In the genomic region with DNA sequence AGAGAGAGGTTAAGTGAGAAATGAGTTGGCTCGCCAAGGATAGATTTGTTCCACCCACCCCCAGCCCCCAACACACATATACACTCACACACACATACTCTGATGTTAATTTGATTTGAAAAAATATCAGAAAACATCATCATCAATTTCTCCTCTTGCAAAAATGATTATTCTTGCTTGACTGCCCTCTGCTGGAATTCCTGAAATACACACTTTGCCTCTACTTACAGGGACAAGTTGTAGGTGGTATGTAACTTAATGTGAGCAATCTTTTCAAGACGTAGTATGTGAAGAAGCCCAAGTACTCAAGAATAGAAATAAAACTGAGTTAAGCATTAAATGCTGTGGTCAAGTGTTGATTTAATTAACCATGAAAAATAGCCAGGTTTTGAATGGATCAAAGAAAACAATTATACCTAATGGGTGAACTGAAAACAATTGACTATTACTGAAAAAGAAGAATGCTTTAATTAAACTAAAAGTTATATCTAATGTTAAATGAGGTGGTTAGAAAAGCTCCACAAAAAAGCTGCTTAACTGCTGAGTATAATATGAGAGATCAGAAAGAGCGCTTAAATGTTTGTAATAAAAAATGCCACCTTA, we compare ENCODE assay signal across 9 cellular contexts. TPM values are rescaled to one million over a fixed set of nuclear protein-coding genes. Genes with fewer than 3 reads are reported as not detected.
DNase-seq lines count a peak whose midpoint lies in the region; ATAC-seq, FAIRE-seq and TF ChIP-seq lines count a peak whose summit lies in the region.
"Had no signal": no experiment of that assay in that cellular context is flagged by ENCODE, and none has a peak within 500 bp of the region (broad histone marks: within the 10 kb centered on the region; RNA-seq: fewer than 3 reads in every experiment).

No MANE protein-coding gene starts in this region.

- no peaks in the 10 kb centered on the region for H3K4me1 Mint-ChIP-seq in Caco-2 (ENCODE audit: low read depth, unreplicated experiment)
- H3K4me1 Mint-ChIP-seq: memory B cell had no signal

- peak; percentile 78 for FAIRE-seq in frontal cortex (lab: Jason Lieb, UNC)

- no peaks in the 10 kb centered on the region for H3K9me3 Mint-ChIP-seq in Caco-2 (ENCODE audit: unreplicated experiment)
- H3K9me3 Mint-ChIP-seq: memory B cell had no signal

- ATAC-seq in RWPE2 (ENCODE audit: low read depth) = no peak

- H3K27ac Mint-ChIP-seq in Caco-2 (ENCODE audit: unreplicated experiment) = no peak overlapping the region
- H3K27ac Mint-ChIP-seq: memory B cell had no signal

- DNase-seq in Caco-2 (peak in 1 of 2 experiments; percentile 41), HEK293T (ENCODE audit: extremely low spot score) (peak; percentile 16), RWPE2 (ENCODE audit: low spot score) (no peak), frontal cortex (ENCODE audit: low spot score in 2 of 2) (peak in 1 of 2 donors; percentile 2), superior temporal gyrus (ENCODE audit: extremely low spot score) (peak; percentile 79), ureter (ENCODE audit: low spot score) (no peak), NCI-H1436 treated with DMSO at 0.1 percent for 48 hours (lab: John Stamatoyannopoulos, UW) (no peak), activated T-cell treated with anti-CD3 and anti-CD28 coated beads for 4 hours (no peak)

- intact Hi-C loops in Caco-2 (cut with micrococcal nuclease; ENCODE audit: unreplicated experiment) = loop anchor here (1.0 to 2.0 kb wide), 4 partner anchors 50 to 295 kb away; no protein-coding TSS in a partner anchor

- H3K4me3 ChIP-seq in Caco-2 (ENCODE audit: low read depth, low read length) = no peak overlapping the region
- no peak overlapping the region for H3K4me3 ChIP-seq in RWPE2 (ENCODE audit: severe bottlenecking)

- H3K4me3 Mint-ChIP-seq in Caco-2 (ENCODE audit: unreplicated experiment) = no peak overlapping the region
- H3K4me3 Mint-ChIP-seq: memory B cell had no signal

- H3K27me3 ChIP-seq in Caco-2 (replicated peaks; ENCODE audit: control insufficient read depth, insufficient read depth, low read length) (no peaks in the 10 kb centered on the region), RWPE2 (ENCODE audit: insufficient read depth, poor library complexity, severe bottlenecking) (peaks cover 17% of the 10 kb centered on the region)

- POLR2A ChIA-PET in Caco-2 (lab: Charles Lee) (no interaction called here), HEK293T (lab: Yijun Ruan, JAX) (no interaction called here)

- no peaks in the 10 kb centered on the region for H3K36me3 Mint-ChIP-seq in Caco-2 (ENCODE audit: insufficient read depth, unreplicated experiment)
- H3K36me3 Mint-ChIP-seq: memory B cell had no signal

- H3K27me3 Mint-ChIP-seq in Caco-2 (ENCODE audit: insufficient read depth, unreplicated experiment) = peaks cover 6% of the 10 kb centered on the region

- H3K4me1 ChIP-seq in Caco-2 (no peaks in the 10 kb centered on the region), RWPE2 (ENCODE audit: insufficient read depth, poor library complexity, severe bottlenecking) (no peaks in the 10 kb centered on the region)

- no TSS peak for BruUV-seq in Caco-2 (replicated peaks; lab: Mats Ljungman, UMichigan)

- H3K9me3 ChIP-seq in Caco-2 = no peaks in the 10 kb centered on the region; the same call in 1 of the 2 replicates
- no peaks in the 10 kb centered on the region for H3K9me3 ChIP-seq in RWPE2 (ENCODE audit: severe bottlenecking)

- no peak overlapping the region for H3K27ac ChIP-seq in RWPE2 (ENCODE audit: poor library complexity, severe bottlenecking)

- peak; percentile 47 to 67 for TF ChIP-seq CTCF in Caco-2 (IDR thresholded peaks at IDR 0.05; ENCODE audit: insufficient read depth in 1 of 2, low read depth in 1 of 2, low read length in 1 of 2, severe bottlenecking in 1 of 2, unreplicated experiment in 1 of 2)
- peak; percentile 79 for TF ChIP-seq CTCF in RWPE2 (IDR thresholded peaks at IDR 0.05; ENCODE audit: poor library complexity, severe bottlenecking)

- H3K36me3 ChIP-seq in Caco-2 (ENCODE audit: control insufficient read depth, insufficient read depth, low read length) (no peaks in the 10 kb centered on the region), RWPE2 (ENCODE audit: low read depth) (no peaks in the 10 kb centered on the region)

- CTCF ChIA-PET in Caco-2 (lab: Charles Lee) (no interaction called here), HEK293T (lab: Yijun Ruan, JAX) (interaction anchor here (0.6 kb wide), 1 partner anchor 238 kb away, joined by 3 read pairs; no protein-coding TSS in a partner anchor)

TF ChIP-seq in HEK293T, 16 proteins besides CTCF, POLR2A, EP300 and RAD21:
- no peak for TF ChIP-seq TARDBP (IDR thresholded peaks at IDR 0.05)
- TF ChIP-seq FOXM1 (IDR thresholded peaks at IDR 0.05; ENCODE audit: borderline replicate concordance) = no peak
- no peak for TF ChIP-seq CTBP1 (IDR thresholded peaks at IDR 0.05; ENCODE audit: borderline replicate concordance)
- TF ChIP-seq ARNT (IDR thresholded peaks at IDR 0.05) = no peak
- TF ChIP-seq SP1 (IDR thresholded peaks at IDR 0.05) = no peak
- TF ChIP-seq ZNF384 (IDR thresholded peaks at IDR 0.05) = no peak
- no peak for TF ChIP-seq HDGF (IDR thresholded peaks at IDR 0.05; ENCODE audit: borderline replicate concordance)
- TF ChIP-seq SUZ12 (IDR thresholded peaks at IDR 0.05) = no peak
- no peak for TF ChIP-seq FOXK2 (IDR thresholded peaks at IDR 0.05)
- no peak for TF ChIP-seq BHLHE40 (IDR thresholded peaks at IDR 0.05; ENCODE audit: borderline replicate concordance)
- TF ChIP-seq ELF4 (IDR thresholded peaks at IDR 0.05) = no peak
- TF ChIP-seq, protein P1, sequence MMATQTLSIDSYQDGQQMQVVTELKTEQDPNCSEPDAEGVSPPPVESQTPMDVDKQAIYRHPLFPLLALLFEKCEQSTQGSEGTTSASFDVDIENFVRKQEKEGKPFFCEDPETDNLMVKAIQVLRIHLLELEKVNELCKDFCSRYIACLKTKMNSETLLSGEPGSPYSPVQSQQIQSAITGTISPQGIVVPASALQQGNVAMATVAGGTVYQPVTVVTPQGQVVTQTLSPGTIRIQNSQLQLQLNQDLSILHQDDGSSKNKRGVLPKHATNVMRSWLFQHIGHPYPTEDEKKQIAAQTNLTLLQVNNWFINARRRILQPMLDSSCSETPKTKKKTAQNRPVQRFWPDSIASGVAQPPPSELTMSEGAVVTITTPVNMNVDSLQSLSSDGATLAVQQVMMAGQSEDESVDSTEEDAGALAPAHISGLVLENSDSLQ (IDR thresholded peaks at IDR 0.05) = no peak

RNA-seq across cellular contexts. Expression of a gene that starts 46.6 kb away (rescaled TPM):
- total RNA-seq in Caco-2 (2022) = not detected in 2 replicates
- not detected for total RNA-seq in frontal cortex
- total RNA-seq in ureter = not detected

Comparison
In these comparisons a context has a peak if more than half of its experiments do, and no peak if none do; other contexts are left out.
1. DNase-seq: peak in HEK293T (single experiment) and superior temporal gyrus (single experiment); none in RWPE2 (single experiment), ureter (single experiment), NCI-H1436 treated with DMSO at 0.1 percent for 48 hours (single experiment) and activated T-cell treated with anti-CD3 and anti-CD28 coated beads for 4 hours (single experiment).